In genomic region chr21:43292041-43292865, GRCh38 we compare ENCODE assay signal across 21 cellular contexts.
"Had no signal": no experiment of that assay in that cellular context is flagged by ENCODE, and none has a peak within 500 bp of the region (broad histone marks: within the 10 kb centered on the region; RNA-seq: fewer than 3 reads in every experiment).

No MANE protein-coding gene starts in this region.

- DNase-seq: activated CD4-positive, alpha-beta memory T cell treated with anti-CD3 and anti-CD28 coated beads, Interleukin-2, amount 10 ng/mL, durations not matched to agents 7 days and 5 days; activated CD4-positive, alpha-beta T cell treated with anti-CD3 and anti-CD28 coated beads, Interleukin-2, amount 10 ng/mL, durations not matched to agents 7 days and 5 days; activated CD4-positive, CD25-positive, alpha-beta regulatory T cell treated with anti-CD3 and anti-CD28 coated beads, Interleukin-2, amount 50 U/mL, for 72 hours; activated gamma-delta T cell treated with Interleukin-2 at 50 U/mL for 16 hours; activated naive CD4-positive, alpha-beta T cell treated with anti-CD3 and anti-CD28 coated beads, Interleukin-2, amount 50 U/mL, for 16 hours; activated T-cell treated with anti-CD3 and anti-CD28 coated beads, Interleukin-2, amount 50 U/mL, for 4 hours; amniotic stem cell; dermis blood vessel endothelial cell; effector CD4-positive, alpha-beta T cell; foreskin keratinocyte; mesenchymal stem cell; stimulated activated naive CD4-positive, alpha-beta T cell; T-helper 17 cell; T1000; WERI-Rb-1 had no signal

- H3K4me3 ChIP-seq: esophagus muscularis mucosa, tibial nerve had no signal

- H3K9me3 Mint-ChIP-seq: activated CD4-positive, alpha-beta memory T cell treated with anti-CD3 and anti-CD28 coated beads, Interleukin-2, amount 10 ng/mL, durations not matched to agents 7 days and 5 days; activated CD4-positive, alpha-beta T cell treated with anti-CD3 and anti-CD28 coated beads, Interleukin-2, amount 10 ng/mL, durations not matched to agents 7 days and 5 days; activated T-helper 17 cell treated with anti-CD3 and anti-CD28 coated beads, Interleukin-2, amount 50 U/mL, for 72 hours; central memory CD8-positive, alpha-beta T cell had no signal

- H3K27ac Mint-ChIP-seq: activated CD4-positive, alpha-beta memory T cell treated with anti-CD3 and anti-CD28 coated beads, Interleukin-2, amount 10 ng/mL, durations not matched to agents 7 days and 5 days; activated CD4-positive, alpha-beta T cell treated with anti-CD3 and anti-CD28 coated beads, Interleukin-2, amount 10 ng/mL, durations not matched to agents 7 days and 5 days; activated T-helper 17 cell treated with anti-CD3 and anti-CD28 coated beads, Interleukin-2, amount 50 U/mL, for 72 hours; T-helper 17 cell had no signal

- H3K27me3 ChIP-seq: tibial nerve had no signal

- H3K4me1 ChIP-seq: esophagus muscularis mucosa, foreskin keratinocyte had no signal

- H3K27ac ChIP-seq: esophagus muscularis mucosa, foreskin keratinocyte, tibial nerve, WERI-Rb-1 had no signal

- H3K4me1 Mint-ChIP-seq: activated T-helper 17 cell treated with anti-CD3 and anti-CD28 coated beads, Interleukin-2, amount 50 U/mL, for 72 hours; central memory CD8-positive, alpha-beta T cell; T-helper 17 cell had no signal

- H3K4me3 Mint-ChIP-seq: activated CD4-positive, alpha-beta memory T cell treated with anti-CD3 and anti-CD28 coated beads, Interleukin-2, amount 10 ng/mL, durations not matched to agents 7 days and 5 days; activated CD4-positive, alpha-beta T cell treated with anti-CD3 and anti-CD28 coated beads, Interleukin-2, amount 10 ng/mL, durations not matched to agents 7 days and 5 days; activated T-cell treated with anti-CD3 and anti-CD28 coated beads, Interleukin-2, amount 50 U/mL, for 4 hours; activated T-helper 17 cell treated with anti-CD3 and anti-CD28 coated beads, Interleukin-2, amount 50 U/mL, for 72 hours; central memory CD8-positive, alpha-beta T cell; naive thymus-derived CD8-positive, alpha-beta T cell; T-helper 17 cell had no signal

- FAIRE-seq: colon had no signal

- H3K36me3 ChIP-seq: esophagus muscularis mucosa, tibial nerve, WERI-Rb-1 had no signal

- H3K27me3 Mint-ChIP-seq: activated T-helper 17 cell treated with anti-CD3 and anti-CD28 coated beads, Interleukin-2, amount 50 U/mL, for 72 hours had no signal

- ATAC-seq: activated T-cell treated with anti-CD3 and anti-CD28 coated beads, Interleukin-2, amount 50 U/mL, for 4 hours; activated T-helper 17 cell treated with anti-CD3 and anti-CD28 coated beads, Interleukin-2, amount 50 U/mL, for 72 hours; foreskin keratinocyte; naive thymus-derived CD8-positive, alpha-beta T cell; T-helper 17 cell had no signal
